20 cellular contexts compared by ENCODE assay signal in genomic region chr15:97841558-97841957, GRCh38.
DNase-seq lines count a peak whose midpoint lies in the region; ATAC-seq, FAIRE-seq and TF ChIP-seq lines count a peak whose summit lies in the region.
"Had no signal": no experiment of that assay in that cellular context is flagged by ENCODE, and none has a peak within 500 bp of the region (broad histone marks: within the 10 kb centered on the region; RNA-seq: fewer than 3 reads in every experiment).

No MANE protein-coding gene starts in this region.

- no peaks in the 10 kb centered on the region for H3K9me2 ChIP-seq in MM.1S (replicated peaks; ENCODE audit: insufficient read depth, low read length)

- H3K27ac ChIP-seq in HepG2 (ENCODE audit: extremely low read length, insufficient read depth, low read length), result no peak overlapping the region
- no peak overlapping the region for H3K27ac ChIP-seq in right lobe of liver
- H3K27ac ChIP-seq in K562 (ENCODE audit: extremely low read depth, low read depth, low read length), result no peak overlapping the region
- H3K27ac ChIP-seq in MM.1S (ENCODE audit: low read length), result no peak overlapping the region
- H3K27ac ChIP-seq: 22Rv1, BLaER1 had no signal

- BruUV-seq in HepG2 (replicated peaks; lab: Mats Ljungman, UMichigan) (no TSS peak), K562 (replicated peaks; lab: Mats Ljungman, UMichigan) (no TSS peak)

- H3K9me1 ChIP-seq in K562 (ENCODE audit: control insufficient read depth, insufficient read depth, low read length), result no peaks in the 10 kb centered on the region

- POLR2A ChIA-PET in HepG2 (lab: Yijun Ruan, JAX) (no interaction called here), K562 (lab: Yijun Ruan, JAX) (no interaction called here)

- CTCF ChIA-PET in HepG2 (lab: Yijun Ruan, JAX; ENCODE audit: low intra/inter-chr PET ratio, low total read pairs) (no interaction called here), K562 (lab: Yijun Ruan, JAX; ENCODE audit: low intra/inter-chr PET ratio) (no interaction called here)

- in situ Hi-C loops in HepG2 (cut with HindIII; ENCODE audit: extremely low pct_ligation_motif_present, low pct_unique_long_range_greater_than_20kb), result no loop called here
- in situ Hi-C loops in K562 (cut with MboI), result no loop called here

- intact Hi-C loops in HepG2 (cut with micrococcal nuclease; ENCODE audit: unreplicated experiment) (no loop called here), right lobe of liver (cut with DNase I) (no loop called here), K562 (cut with micrococcal nuclease) (no loop called here)

- TF ChIP-seq CTCF in HepG2 (CRISPR knock-in tag; IDR thresholded peaks at IDR 0.05) (no peak), right lobe of liver (IDR thresholded peaks at IDR 0.05) (no peak), K562 (IDR thresholded peaks at IDR 0.05 in 2 of 3, conservative IDR thresholded peaks at IDR 0.05 in 1 of 3; ENCODE audit: insufficient read depth in 2 of 3, low read depth in 1 of 3, low read length in 3 of 3) (no peak), MM.1S (IDR thresholded peaks at IDR 0.05; ENCODE audit: low read length) (no peak)

- no peak overlapping the region for H3K4me3 ChIP-seq in HepG2 (replicated peaks in 1 of 3; ENCODE audit: insufficient read depth in 1 of 3, low read depth in 2 of 3, low read length in 3 of 3)
- H3K4me3 ChIP-seq in right lobe of liver, result no peak overlapping the region
- H3K4me3 ChIP-seq in K562, result no peak overlapping the region
- no peak overlapping the region for H3K4me3 ChIP-seq in MM.1S (ENCODE audit: low read length)
- H3K4me3 ChIP-seq: BLaER1 had no signal

- no peaks in the 10 kb centered on the region for H3K36me3 ChIP-seq in HepG2 (replicated peaks in 1 of 2; ENCODE audit: control insufficient read depth in 1 of 2, insufficient read depth in 2 of 2, low read length in 2 of 2)
- no peaks in the 10 kb centered on the region for H3K36me3 ChIP-seq in right lobe of liver
- no peaks in the 10 kb centered on the region for H3K36me3 ChIP-seq in K562 (ENCODE audit: control insufficient read depth, insufficient read depth, low read length)
- no peaks in the 10 kb centered on the region for H3K36me3 ChIP-seq in MM.1S (replicated peaks; ENCODE audit: insufficient read depth, low read length)
- H3K36me3 ChIP-seq: BE2C, BLaER1 had no signal

- H3K9me3 ChIP-seq in HepG2 (ENCODE audit: low read length), result no peaks in the 10 kb centered on the region
- no peaks in the 10 kb centered on the region for H3K9me3 ChIP-seq in right lobe of liver
- no peaks in the 10 kb centered on the region for H3K9me3 ChIP-seq in K562 (replicated peaks; ENCODE audit: control insufficient read depth, insufficient read depth, low read depth, low read length)
- no peaks in the 10 kb centered on the region for H3K9me3 ChIP-seq in MM.1S (replicated peaks; ENCODE audit: insufficient read depth, low read length)
- H3K9me3 ChIP-seq: BE2C, BLaER1, Caco-2 had no signal

- no peak overlapping the region for H3K9ac ChIP-seq in HepG2 (ENCODE audit: insufficient read depth, low read depth, low read length)
- H3K9ac ChIP-seq in K562 (ENCODE audit: insufficient read depth in 1 of 2, low read depth in 2 of 2, low read length in 2 of 2), result no peak overlapping the region
- H3K9ac ChIP-seq in MM.1S (ENCODE audit: low read length), result no peak overlapping the region
- H3K9ac ChIP-seq: BLaER1 had no signal

- H3K4me2 ChIP-seq in HepG2 (ENCODE audit: low read depth, low read length) (no peak overlapping the region), K562 (ENCODE audit: insufficient read depth, low read length) (no peak overlapping the region), MM.1S (ENCODE audit: low read depth, low read length) (no peak overlapping the region)
- H3K4me2 ChIP-seq: BLaER1 had no signal

- no peaks in the 10 kb centered on the region for H3F3A ChIP-seq in MM.1S (ENCODE audit: insufficient read depth, low read length)

- DNase-seq in HepG2 (ENCODE audit: low spot score) (no peak), right lobe of liver (no peak), K562 (ENCODE audit: extremely low read depth in 1 of 4, low spot score in 3 of 4) (no peak), COR-L47 (lab: John Stamatoyannopoulos, UW) (no peak), MM.1S (no peak)
- DNase-seq: ACHN; BE2C; C1 segment of cervical spinal cord; Caco-2; Calu3; CD4-positive, alpha-beta memory T cell; CD4-positive, CD25-positive, alpha-beta regulatory T cell; CD8-positive, alpha-beta memory T cell; DMS79 treated with DMSO at 0.1 percent for 48 hours; GF-D8 had no signal

- 4% methylated on average over 3 of the region's 3 CpGs for WGBS in HepG2 (ENCODE audit: low lambda C conversion rate)
- 62% methylated on average over 3 of the region's 3 CpGs for WGBS in right lobe of liver (ENCODE audit: insufficient coverage, low coverage, low lambda C conversion rate, missing lambda C conversion rate)
- WGBS in K562 (ENCODE audit: insufficient coverage, low coverage, missing lambda C conversion rate), result 56% methylated on average over 3 of the region's 3 CpGs

- TF ChIP-seq EP300 in HepG2 (IDR thresholded peaks at IDR 0.05; ENCODE audit: low read depth in 2 of 2, low read length in 2 of 2) (no peak), HepG2 (CRISPR knock-in tag; IDR thresholded peaks at IDR 0.05; ENCODE audit: borderline replicate concordance) (no peak), K562 (IDR thresholded peaks at IDR 0.05; ENCODE audit: low read length) (no peak)

- no peaks in the 10 kb centered on the region for H3K27me3 ChIP-seq in HepG2 (ENCODE audit: control insufficient read depth in 1 of 2, insufficient read depth in 2 of 2, low read length in 2 of 2)
- no peaks in the 10 kb centered on the region for H3K27me3 ChIP-seq in right lobe of liver
- H3K27me3 ChIP-seq in K562 (ENCODE audit: control insufficient read depth in 2 of 2, insufficient read depth in 2 of 2, low read length in 2 of 2), result no peaks in the 10 kb centered on the region
- H3K27me3 ChIP-seq in MM.1S (replicated peaks; ENCODE audit: insufficient read depth, low read length), result no peaks in the 10 kb centered on the region
- H3K27me3 ChIP-seq: BE2C, BLaER1 had no signal

- TF ChIP-seq RAD21 in HepG2 (CRISPR knock-in tag; IDR thresholded peaks at IDR 0.05) (no peak), K562 (CRISPR knock-in tag; conservative IDR thresholded peaks at IDR 0.05 in 1 of 2, IDR thresholded peaks at IDR 0.05 in 1 of 2) (no peak)

- no peaks in the 10 kb centered on the region for H3K79me2 ChIP-seq in HepG2 (ENCODE audit: insufficient read depth, low read length)
- H3K79me2 ChIP-seq in K562 (ENCODE audit: control insufficient read depth, insufficient read depth, low read length), result no peaks in the 10 kb centered on the region; the same call in 2 of the 3 replicates
- H3K79me2 ChIP-seq in MM.1S (ENCODE audit: low read length), result no peaks in the 10 kb centered on the region

- FAIRE-seq in HepG2 (lab: Jason Lieb, UNC) (no peak), K562 (lab: Jason Lieb, UNC) (no peak)
- FAIRE-seq: D721Med, G401.6, GM12891 had no signal

- no peaks in the 10 kb centered on the region for H3K4me1 ChIP-seq in HepG2 (ENCODE audit: insufficient read depth, low read length)
- no peaks in the 10 kb centered on the region for H3K4me1 ChIP-seq in right lobe of liver
- H3K4me1 ChIP-seq in K562 (replicated peaks in 1 of 2; ENCODE audit: control insufficient read depth in 2 of 2, insufficient read depth in 2 of 2, low read length in 2 of 2), result no peaks in the 10 kb centered on the region
- H3K4me1 ChIP-seq in MM.1S (ENCODE audit: low read length), result no peaks in the 10 kb centered on the region
- H3K4me1 ChIP-seq: BE2C, BLaER1, Caco-2 had no signal

- ATAC-seq in HepG2, result no peak
- ATAC-seq in right lobe of liver, result no peak
- ATAC-seq in K562, result no peak

- TF ChIP-seq POLR2A in HepG2 (IDR thresholded peaks at IDR 0.05; ENCODE audit: insufficient read depth in 1 of 2, low read depth in 2 of 2, low read length in 2 of 2) (no peak), right lobe of liver (IDR thresholded peaks at IDR 0.05) (no peak), K562 (conservative IDR thresholded peaks at IDR 0.05) (no peak)

- H2AFZ ChIP-seq in HepG2 (ENCODE audit: low read length), result no peak overlapping the region
- H2AFZ ChIP-seq in K562 (ENCODE audit: low read depth, low read length), result no peak overlapping the region
- H2AFZ ChIP-seq in MM.1S (ENCODE audit: low read length), result no peak overlapping the region

- H4K20me1 ChIP-seq in HepG2 (ENCODE audit: insufficient read depth, low read length) (no peaks in the 10 kb centered on the region), K562 (replicated peaks; ENCODE audit: control insufficient read depth, insufficient read depth, low read length) (no peaks in the 10 kb centered on the region), MM.1S (ENCODE audit: insufficient read depth, low read length) (no peaks in the 10 kb centered on the region)
- H4K20me1 ChIP-seq: BLaER1 had no signal

TF ChIP-seq in HepG2, 621 proteins besides CTCF, POLR2A, EP300 and RAD21:
- TF ChIP-seq MAFF (IDR thresholded peaks at IDR 0.05; ENCODE audit: low read depth, low read length) (peak; percentile 92), MAFK (conservative IDR thresholded peaks at IDR 0.05 in 1 of 2, IDR thresholded peaks at IDR 0.05 in 1 of 2; ENCODE audit: low read length in 2 of 2) (peak; percentile 88 to 89), ZNF784 (CRISPR knock-in tag; IDR thresholded peaks at IDR 0.05; ENCODE audit: borderline replicate concordance) (no peak)

TF ChIP-seq in K562, 482 proteins besides CTCF, POLR2A, EP300 and RAD21 (continues in another document):
- TF ChIP-seq PRDM10 (IDR thresholded peaks at IDR 0.05; ENCODE audit: partially characterized antibody), result no peak

Comparison
In these comparisons a context has a peak if more than half of its experiments do, and no peak if none do; other contexts are left out.
1. Of the 241 proteins assayed by ChIP-seq in both HepG2 and K562: peak only in HepG2: none; only in K562: MAFG; in both: MAFF and MAFK; in neither: 238.